In genomic region chr2:205139822-205140612, GRCh38 we compare ENCODE assay signal across 10 cellular contexts.
DNase-seq lines count a peak whose midpoint lies in the region; ATAC-seq and TF ChIP-seq lines count a peak whose summit lies in the region.
"Had no signal": no experiment of that assay in that cellular context is flagged by ENCODE, and none has a peak within 500 bp of the region (broad histone marks: within the 10 kb centered on the region; RNA-seq: fewer than 3 reads in every experiment).

No MANE protein-coding gene starts in this region.

- peak overlapping the region; percentile 16 to 74 for H3K27ac Mint-ChIP-seq in T-cell
- H3K27ac Mint-ChIP-seq: activated CD4-positive, alpha-beta T cell treated with anti-CD3 and anti-CD28 coated beads, Interleukin-2, amount 10 ng/mL, durations not matched to agents 24 days and 14 days had no signal

- POLR2A ChIA-PET in T-cell (lab: Charles Lee): no interaction called here

- TF ChIP-seq CTCF in omental fat pad (IDR thresholded peaks at IDR 0.05): no peak

- peaks cover 6 to 7% (median 7%) of the 10 kb centered on the region in 3 donors for H3K4me1 Mint-ChIP-seq in T-cell

- H3K36me3 Mint-ChIP-seq in T-cell: no peaks in the 10 kb centered on the region

- H3K9me3 Mint-ChIP-seq in T-cell: peaks cover 0 to 8% (median 4%) of the 10 kb centered on the region in 3 donors

- H3K4me3 Mint-ChIP-seq in T-cell: peak overlapping the region in 1 of 3 donors; percentile 51
- H3K4me3 Mint-ChIP-seq: activated CD4-positive, alpha-beta T cell treated with anti-CD3 and anti-CD28 coated beads, Interleukin-2, amount 10 ng/mL, durations not matched to agents 24 days and 14 days had no signal

- peak; percentile 53 for ATAC-seq in GM18873 (IDR thresholded peaks at IDR 0.05; ENCODE audit: low FRiP score, unreplicated experiment)
- peak; percentile 70 for ATAC-seq in HG02840 (IDR thresholded peaks at IDR 0.05; ENCODE audit: low FRiP score, unreplicated experiment)
- no peak for ATAC-seq in T-cell (replicated peaks in 1 of 4)
- ATAC-seq in omental fat pad (ENCODE audit: low FRiP score): no peak

- H3K27me3 Mint-ChIP-seq in T-cell: no peaks in the 10 kb centered on the region

- DNase-seq in T-cell: no peak
- peak; percentile 79 to 95 for DNase-seq in lung microvascular endothelial cell (ENCODE audit: low read depth in 2 of 2)
- no peak for DNase-seq in omental fat pad (ENCODE audit: low spot score)
- no peak for DNase-seq in SW480 (ENCODE audit: low spot score)
- DNase-seq in NCI-H2107 treated with DMSO at 0.1 percent for 48 hours (lab: John Stamatoyannopoulos, UW; ENCODE audit: unreplicated experiment): no peak
- no peak for DNase-seq in stimulated activated CD4-positive, alpha-beta T cell treated with anti-CD3 and anti-CD28 coated beads, Interleukin-4, amount 100 ng/mL, for 24 hours
- DNase-seq: activated CD4-positive, alpha-beta T cell treated with anti-CD3 and anti-CD28 coated beads, Interleukin-2, amount 10 ng/mL, durations not matched to agents 24 days and 14 days; NCI-H2081 treated with DMSO at 0.1 percent for 48 hours had no signal

- CTCF ChIA-PET in T-cell (lab: Charles Lee): interaction anchor here in 1 of 2 donors (0.6 kb wide), 1 partner anchor 9 kb away, joined by 3 read pairs; no protein-coding TSS in a partner anchor

Comparison
In these comparisons a context has a peak if more than half of its experiments do, and no peak if none do; other contexts are left out.
1. ATAC-seq: peak in GM18873 (single experiment) and HG02840 (single experiment); none in T-cell (0 of 4) and omental fat pad (single experiment).
2. DNase-seq: peak in lung microvascular endothelial cell (2 of 2); none in T-cell (0 of 34), omental fat pad (single experiment), SW480 (single experiment), NCI-H2107 treated with DMSO at 0.1 percent for 48 hours (single experiment) and stimulated activated CD4-positive, alpha-beta T cell treated with anti-CD3 and anti-CD28 coated beads, Interleukin-4, amount 100 ng/mL, for 24 hours (single experiment).